ENCODE assay signal across 30 cellular contexts in genomic region chr2:241070811-241071676, GRCh38.
"Had no signal": no experiment of that assay in that cellular context is flagged by ENCODE, and none has a peak within 500 bp of the region (broad histone marks: within the 10 kb centered on the region; RNA-seq: fewer than 3 reads in every experiment).

No MANE protein-coding gene starts in this region.

- H3K27ac Mint-ChIP-seq: activated CD4-positive, alpha-beta T cell treated with anti-CD3 and anti-CD28 coated beads, Interleukin-2, amount 10 ng/mL, durations not matched to agents 24 days and 14 days; activated CD8-positive, alpha-beta T cell treated with anti-CD3 and anti-CD28 coated beads for 36 hours; activated T-cell treated with anti-CD3 and anti-CD28 coated beads, Interleukin-2, amount 50 U/mL, for 24 hours; activated T-helper 17 cell treated with anti-CD3 and anti-CD28 coated beads, Interleukin-2, amount 50 U/mL, for 72 hours; dendritic cell treated with granulocyte-macrophage colony-stimulating factor and Interleukin-4, amounts not matched to agents 40 ng/mL and 50 ng/mL, for 4 days; natural killer cell had no signal

- FAIRE-seq: astrocyte had no signal

- H3K27me3 Mint-ChIP-seq: activated CD4-positive, alpha-beta T cell treated with anti-CD3 and anti-CD28 coated beads, Interleukin-2, amount 10 ng/mL, durations not matched to agents 24 days and 14 days; activated CD8-positive, alpha-beta T cell treated with anti-CD3 and anti-CD28 coated beads for 36 hours; activated T-cell treated with anti-CD3 and anti-CD28 coated beads, Interleukin-2, amount 50 U/mL, for 24 hours; activated T-helper 17 cell treated with anti-CD3 and anti-CD28 coated beads, Interleukin-2, amount 50 U/mL, for 72 hours; dendritic cell treated with granulocyte-macrophage colony-stimulating factor and Interleukin-4, amounts not matched to agents 40 ng/mL and 50 ng/mL, for 4 days had no signal

- H3K36me3 Mint-ChIP-seq: natural killer cell had no signal

- H3K4me3 ChIP-seq: esophagus muscularis mucosa, heart right ventricle, left ventricle myocardium inferior, lung, ovary, prostate gland, thoracic aorta, upper lobe of left lung, vagina had no signal

- H3K9me3 ChIP-seq: esophagus muscularis mucosa, heart right ventricle, left ventricle myocardium inferior, ovary, prostate gland, thoracic aorta, upper lobe of left lung, vagina had no signal

- H3K4me1 Mint-ChIP-seq: activated CD4-positive, alpha-beta T cell treated with anti-CD3 and anti-CD28 coated beads, Interleukin-2, amount 10 ng/mL, durations not matched to agents 24 days and 14 days; activated T-helper 17 cell treated with anti-CD3 and anti-CD28 coated beads, Interleukin-2, amount 50 U/mL, for 72 hours had no signal

- H3K27ac ChIP-seq: brain microvascular endothelial cell, esophagus muscularis mucosa, foreskin keratinocyte, heart right ventricle, left ventricle myocardium inferior, ovary, prostate gland, thoracic aorta, upper lobe of left lung, vagina had no signal

- H3K4me1 ChIP-seq: esophagus muscularis mucosa, foreskin keratinocyte, heart right ventricle, left ventricle myocardium inferior, prostate gland, upper lobe of left lung, vagina had no signal

- H3K9me3 Mint-ChIP-seq: activated CD4-positive, alpha-beta T cell treated with anti-CD3 and anti-CD28 coated beads, Interleukin-2, amount 10 ng/mL, durations not matched to agents 24 days and 14 days; activated CD8-positive, alpha-beta T cell treated with anti-CD3 and anti-CD28 coated beads for 36 hours; activated T-cell treated with anti-CD3 and anti-CD28 coated beads, Interleukin-2, amount 50 U/mL, for 24 hours; activated T-helper 17 cell treated with anti-CD3 and anti-CD28 coated beads, Interleukin-2, amount 50 U/mL, for 72 hours; dendritic cell treated with granulocyte-macrophage colony-stimulating factor and Interleukin-4, amounts not matched to agents 40 ng/mL and 50 ng/mL, for 4 days; natural killer cell had no signal

- H3K4me3 Mint-ChIP-seq: activated CD4-positive, alpha-beta T cell treated with anti-CD3 and anti-CD28 coated beads, Interleukin-2, amount 10 ng/mL, durations not matched to agents 24 days and 14 days; activated CD8-positive, alpha-beta T cell treated with anti-CD3 and anti-CD28 coated beads for 36 hours; activated T-cell treated with anti-CD3 and anti-CD28 coated beads, Interleukin-2, amount 50 U/mL, for 24 hours; activated T-helper 17 cell treated with anti-CD3 and anti-CD28 coated beads, Interleukin-2, amount 50 U/mL, for 72 hours; dendritic cell treated with granulocyte-macrophage colony-stimulating factor and Interleukin-4, amounts not matched to agents 40 ng/mL and 50 ng/mL, for 4 days; natural killer cell had no signal

- DNase-seq: activated CD4-positive, alpha-beta T cell treated with anti-CD3 and anti-CD28 coated beads, Interleukin-2, amount 10 ng/mL, durations not matched to agents 24 days and 14 days; activated CD4-positive, CD25-positive, alpha-beta regulatory T cell treated with anti-CD3 and anti-CD28 coated beads, Interleukin-2, amount 50 U/mL, for 72 hours; activated CD8-positive, alpha-beta T cell treated with anti-CD3 and anti-CD28 coated beads for 36 hours; activated gamma-delta T cell treated with Interleukin-2 at 50 U/mL for 16 hours; activated naive CD4-positive, alpha-beta T cell treated with anti-CD3 and anti-CD28 coated beads, Interleukin-2, amount 50 U/mL, for 16 hours; activated T-cell treated with anti-CD3 and anti-CD28 coated beads, Interleukin-2, amount 50 U/mL, for 24 hours; amniotic stem cell; brain microvascular endothelial cell; caudate nucleus; effector CD4-positive, alpha-beta T cell; foreskin keratinocyte; heart right ventricle; left ventricle myocardium inferior; mesendoderm; natural killer cell; retina; stimulated activated CD4-positive, alpha-beta T cell treated with anti-CD3 and anti-CD28 coated beads, Interleukin-15, amount 100 ng/mL, for 24 hours; stimulated activated CD4-positive, alpha-beta T cell treated with anti-CD3 and anti-CD28 coated beads, Interleukin-2, amount 100 ng/mL, for 24 hours; stimulated activated naive CD4-positive, alpha-beta T cell; T-helper 2 cell had no signal

- H3K36me3 ChIP-seq: brain microvascular endothelial cell, ovary, prostate gland had no signal

- H3K27me3 ChIP-seq: brain microvascular endothelial cell, heart right ventricle, ovary, upper lobe of left lung, vagina had no signal

- ATAC-seq: activated CD8-positive, alpha-beta T cell treated with anti-CD3 and anti-CD28 coated beads for 36 hours; activated T-helper 17 cell treated with anti-CD3 and anti-CD28 coated beads, Interleukin-2, amount 50 U/mL, for 72 hours; foreskin keratinocyte; heart right ventricle; natural killer cell had no signal
